ENCODE assay signal across 8 cellular contexts in genomic region chr9:129835860-129836223, GRCh38. TPM values are rescaled to one million over a fixed set of nuclear protein-coding genes. Genes with fewer than 3 reads are reported as not detected.
DNase-seq lines count a peak whose midpoint lies in the region; ATAC-seq and TF ChIP-seq lines count a peak whose summit lies in the region.

No MANE protein-coding gene starts in this region.

- H3K36me3 ChIP-seq in SK-N-SH (replicated peaks in 1 of 2; ENCODE audit: control insufficient read depth in 1 of 2, insufficient read depth in 2 of 2, low read length in 1 of 2): peaks cover 17 to 21% of the 10 kb centered on the region in 2 experiments

- peaks cover 38% of the 10 kb centered on the region for H3K36me3 Mint-ChIP-seq in T-helper 1 cell treated with Interleukin-12 subunit alpha and Interleukin-12 subunit beta and Interleukin-4 antibody, amounts not matched to agents 30 μg/mL and 1 μg/mL, for 36 hours (ENCODE audit: low read depth)

- no peaks in the 10 kb centered on the region for H3K9me3 ChIP-seq in SK-N-SH

- H3K4me3 Mint-ChIP-seq in T-helper 1 cell treated with Interleukin-12 subunit alpha and Interleukin-12 subunit beta and Interleukin-4 antibody, amounts not matched to agents 30 μg/mL and 1 μg/mL, for 36 hours: peak overlapping the region; percentile 92

- H3F3A ChIP-seq in SK-N-SH (replicated peaks; ENCODE audit: insufficient read depth): peaks cover 17% of the 10 kb centered on the region

- H3K4me1 Mint-ChIP-seq in T-helper 1 cell treated with Interleukin-12 subunit alpha and Interleukin-12 subunit beta and Interleukin-4 antibody, amounts not matched to agents 30 μg/mL and 1 μg/mL, for 36 hours (ENCODE audit: low read depth): peaks cover 49% of the 10 kb centered on the region

- DNase-seq in SK-N-SH (peak; percentile 55), foreskin fibroblast (peak in 1 of 2 donors; percentile 65), skeletal muscle cell (ENCODE audit: low read depth) (no peak), GM19240 (ENCODE audit: insufficient read length, low spot score) (no peak), GM19238 (ENCODE audit: insufficient read length, low spot score) (no peak)

- no peaks in the 10 kb centered on the region for H3K27me3 Mint-ChIP-seq in T-helper 1 cell treated with Interleukin-12 subunit alpha and Interleukin-12 subunit beta and Interleukin-4 antibody, amounts not matched to agents 30 μg/mL and 1 μg/mL, for 36 hours (ENCODE audit: low read depth)

- H3K9ac ChIP-seq in SK-N-SH: peak overlapping the region; percentile 72

- no peaks in the 10 kb centered on the region for H3K9me3 Mint-ChIP-seq in T-helper 1 cell treated with Interleukin-12 subunit alpha and Interleukin-12 subunit beta and Interleukin-4 antibody, amounts not matched to agents 30 μg/mL and 1 μg/mL, for 36 hours

- H3K4me2 ChIP-seq in SK-N-SH: peak overlapping the region; percentile 91

- H3K27ac Mint-ChIP-seq in T-helper 1 cell treated with Interleukin-12 subunit alpha and Interleukin-12 subunit beta and Interleukin-4 antibody, amounts not matched to agents 30 μg/mL and 1 μg/mL, for 36 hours: peak overlapping the region; percentile 96

- no peak for TF ChIP-seq RAD21 in SK-N-SH (IDR thresholded peaks at IDR 0.05; ENCODE audit: low read length)

- peaks cover 40% of the 10 kb centered on the region for H3K79me2 ChIP-seq in SK-N-SH (ENCODE audit: insufficient read depth)

- no peaks in the 10 kb centered on the region for H4K20me1 ChIP-seq in SK-N-SH (ENCODE audit: insufficient read depth)

- H3K4me1 ChIP-seq in SK-N-SH (ENCODE audit: control insufficient read depth in 1 of 2, insufficient read depth in 2 of 2, low read depth in 1 of 2, low read length in 1 of 2): peaks cover 18 to 35% of the 10 kb centered on the region in 2 experiments

- H3K4me3 ChIP-seq in SK-N-SH (ENCODE audit: low read depth in 2 of 2, low read length in 1 of 2): peak overlapping the region; percentile 84 to 88
- H3K4me3 ChIP-seq in foreskin fibroblast (ENCODE audit: low read depth in 1 of 2, low read length in 2 of 2): peak overlapping the region; percentile 76 to 88
- peak overlapping the region; percentile 86 for H3K4me3 ChIP-seq in skeletal muscle cell (ENCODE audit: low read depth, low read length)

- no peak for ATAC-seq in SK-N-SH treated with all-trans-retinoic acid at 6 μM for 48 hours
- no peak for ATAC-seq in GM18511 (IDR thresholded peaks at IDR 0.05; ENCODE audit: unreplicated experiment)

- H3K9me2 ChIP-seq in SK-N-SH: no peaks in the 10 kb centered on the region

- peak overlapping the region; percentile 17 to 51; a peak in 2 of 4 replicates for H3K27ac ChIP-seq in SK-N-SH (ENCODE audit: low read depth in 2 of 2, low read length in 1 of 2)

- TF ChIP-seq CTCF in SK-N-SH (IDR thresholded peaks at IDR 0.05): no peak
- TF ChIP-seq CTCF in foreskin fibroblast (IDR thresholded peaks at IDR 0.05; ENCODE audit: low read depth, low read length): no peak

- under 1% methylated on average over 17 of the region's 19 CpGs for WGBS in SK-N-SH (ENCODE audit: low lambda C conversion rate)

- POLR2A ChIA-PET in SK-N-SH (lab: Yijun Ruan, JAX): no interaction called here

- TF ChIP-seq EP300 in SK-N-SH (IDR thresholded peaks at IDR 0.05; ENCODE audit: borderline replicate concordance in 1 of 2, low read depth in 1 of 2, low read length in 1 of 2): no peak

- H3K27me3 ChIP-seq in SK-N-SH (ENCODE audit: insufficient read depth): no peaks in the 10 kb centered on the region

- H2AFZ ChIP-seq in SK-N-SH (ENCODE audit: low read depth): peak overlapping the region; percentile 64

- CTCF ChIA-PET in SK-N-SH (lab: Yijun Ruan, JAX): interaction anchor here (1.5 kb wide), 1 partner anchor 49 kb away, joined by 4 read pairs; no protein-coding TSS in a partner anchor

TF ChIP-seq in SK-N-SH, 30 proteins besides CTCF, POLR2A, EP300 and RAD21 (continues in another document):
- TF ChIP-seq GATA2 (CRISPR knock-in tag; IDR thresholded peaks at IDR 0.05) (no peak), YY1 (IDR thresholded peaks at IDR 0.05; ENCODE audit: low read depth) (no peak), TCF12 (IDR thresholded peaks at IDR 0.05) (no peak), USF1 (IDR thresholded peaks at IDR 0.05; ENCODE audit: borderline replicate concordance, low read depth) (no peak), MAX (IDR thresholded peaks at IDR 0.05; ENCODE audit: low read depth) (no peak), JUND (IDR thresholded peaks at IDR 0.05) (no peak), EZH2phosphoT487 (IDR thresholded peaks at IDR 0.05; ENCODE audit: borderline replicate concordance, low read depth) (no peak), FOXJ3 (CRISPR knock-in tag; IDR thresholded peaks at IDR 0.05) (no peak), IRF3 (IDR thresholded peaks at IDR 0.05; ENCODE audit: low read depth, low read length) (no peak), MEF2A (IDR thresholded peaks at IDR 0.05; ENCODE audit: borderline replicate concordance, low read depth) (no peak), FOSL2 (IDR thresholded peaks at IDR 0.05; ENCODE audit: borderline replicate concordance, low read depth) (no peak)

TF ChIP-seq in SK-N-SH treated with all-trans-retinoic acid at 6 μM for 48 hours, 23 proteins besides CTCF, POLR2A, EP300 and RAD21:
- TF ChIP-seq RARB (CRISPR knock-in tag; IDR thresholded peaks at IDR 0.05): no peak
- no peak for TF ChIP-seq ZNF70 (CRISPR knock-in tag; IDR thresholded peaks at IDR 0.05)
- no peak for TF ChIP-seq ZC3H10 (CRISPR knock-in tag; IDR thresholded peaks at IDR 0.05)
- no peak for TF ChIP-seq PATZ1 (CRISPR knock-in tag; IDR thresholded peaks at IDR 0.05; ENCODE audit: borderline replicate concordance)
- TF ChIP-seq TCF4 (CRISPR knock-in tag; IDR thresholded peaks at IDR 0.05; ENCODE audit: borderline replicate concordance): no peak
TF ChIP-seq in SK-N-SH treated with all-trans-retinoic acid at 6 μM for 48 hours: peak in this region for 0.

RNA-seq across cellular contexts. Expression of gene USP20, which starts 0.6 kb away (rescaled TPM):
- polyA plus RNA-seq in SK-N-SH (2012; rRNA removed): 17.7 and 22.5 TPM in 2 replicates
- 5.7 and 9.7 TPM in 2 replicates for polyA plus RNA-seq in SK-N-SH (2012; cell fraction: cytosol; rRNA removed)
- 74.9 and 88.3 TPM in 2 replicates for polyA plus RNA-seq in SK-N-SH (2012; cell fraction: nucleus; rRNA removed)

RNA-seq across cellular contexts. Expression of gene C9orf78, which starts 0.8 kb away (rescaled TPM):
- 59.2 and 70.8 TPM in 2 replicates for polyA plus RNA-seq in SK-N-SH (2012; rRNA removed)
- polyA plus RNA-seq in SK-N-SH (2012; cell fraction: cytosol; rRNA removed): 95.1 and 121 TPM in 2 replicates
- 9.8 and 19.0 TPM in 2 replicates for polyA plus RNA-seq in SK-N-SH (2012; cell fraction: nucleus; rRNA removed)

RNA-seq across cellular contexts. Expression of gene TOR1A, which starts 11.9 kb away (rescaled TPM):
- 85.3 and 120 TPM in 2 replicates for polyA plus RNA-seq in SK-N-SH (2012; rRNA removed)
- 96.1 and 107 TPM in 2 replicates for polyA plus RNA-seq in SK-N-SH (2012; cell fraction: cytosol; rRNA removed)
- polyA plus RNA-seq in SK-N-SH (2012; cell fraction: nucleus; rRNA removed): 41.4 and 53.5 TPM in 2 replicates

RNA-seq across cellular contexts. Expression of gene TOR1B, which starts 32.9 kb away (rescaled TPM):
- polyA plus RNA-seq in SK-N-SH (2012; rRNA removed): 37.4 and 50.2 TPM in 2 replicates
- polyA plus RNA-seq in SK-N-SH (2012; cell fraction: cytosol; rRNA removed): 38.1 and 42.5 TPM in 2 replicates
- polyA plus RNA-seq in SK-N-SH (2012; cell fraction: nucleus; rRNA removed): 42.4 and 57.4 TPM in 2 replicates
